In genomic region chr2:36487947-36488346, GRCh38 we compare ENCODE assay signal across 1 cellular context.
TF ChIP-seq lines count a peak whose summit lies in the region.

No MANE protein-coding gene starts in this region.

TF ChIP-seq in SK-N-SH, 30 proteins besides CTCF, POLR2A, EP300 and RAD21:
- TF ChIP-seq SIN3A (IDR thresholded peaks at IDR 0.05; ENCODE audit: borderline replicate concordance, low read depth, low read length) (no peak), TCF12 (IDR thresholded peaks at IDR 0.05) (peak; percentile 43; the same call in 1 of the 2 replicates), ZBTB33 (IDR thresholded peaks at IDR 0.05; ENCODE audit: borderline replicate concordance, low read depth) (no peak), FOXJ3 (CRISPR knock-in tag; IDR thresholded peaks at IDR 0.05) (no peak), NFIC (IDR thresholded peaks at IDR 0.05; ENCODE audit: borderline replicate concordance) (no peak), FOXM1 (IDR thresholded peaks at IDR 0.05; ENCODE audit: low read depth) (no peak), POLR2AphosphoS5 (IDR thresholded peaks at IDR 0.05; ENCODE audit: low read depth, low read length) (0 out of 2 replicates have a peak, but pooled peaks have one; percentile 9), MEF2A (IDR thresholded peaks at IDR 0.05; ENCODE audit: borderline replicate concordance, low read depth) (no peak)
- TF ChIP-seq, protein P1, sequence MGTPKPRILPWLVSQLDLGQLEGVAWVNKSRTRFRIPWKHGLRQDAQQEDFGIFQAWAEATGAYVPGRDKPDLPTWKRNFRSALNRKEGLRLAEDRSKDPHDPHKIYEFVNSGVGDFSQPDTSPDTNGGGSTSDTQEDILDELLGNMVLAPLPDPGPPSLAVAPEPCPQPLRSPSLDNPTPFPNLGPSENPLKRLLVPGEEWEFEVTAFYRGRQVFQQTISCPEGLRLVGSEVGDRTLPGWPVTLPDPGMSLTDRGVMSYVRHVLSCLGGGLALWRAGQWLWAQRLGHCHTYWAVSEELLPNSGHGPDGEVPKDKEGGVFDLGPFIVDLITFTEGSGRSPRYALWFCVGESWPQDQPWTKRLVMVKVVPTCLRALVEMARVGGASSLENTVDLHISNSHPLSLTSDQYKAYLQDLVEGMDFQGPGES (IDR thresholded peaks at IDR 0.05; ENCODE audit: low read depth, low read length) = no peak
- TF ChIP-seq, protein P2, sequence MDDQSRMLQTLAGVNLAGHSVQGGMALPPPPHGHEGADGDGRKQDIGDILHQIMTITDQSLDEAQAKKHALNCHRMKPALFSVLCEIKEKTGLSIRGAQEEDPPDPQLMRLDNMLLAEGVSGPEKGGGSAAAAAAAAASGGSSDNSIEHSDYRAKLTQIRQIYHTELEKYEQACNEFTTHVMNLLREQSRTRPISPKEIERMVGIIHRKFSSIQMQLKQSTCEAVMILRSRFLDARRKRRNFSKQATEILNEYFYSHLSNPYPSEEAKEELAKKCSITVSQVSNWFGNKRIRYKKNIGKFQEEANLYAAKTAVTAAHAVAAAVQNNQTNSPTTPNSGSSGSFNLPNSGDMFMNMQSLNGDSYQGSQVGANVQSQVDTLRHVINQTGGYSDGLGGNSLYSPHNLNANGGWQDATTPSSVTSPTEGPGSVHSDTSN (IDR thresholded peaks at IDR 0.05) = no peak
